In the genomic region with DNA sequence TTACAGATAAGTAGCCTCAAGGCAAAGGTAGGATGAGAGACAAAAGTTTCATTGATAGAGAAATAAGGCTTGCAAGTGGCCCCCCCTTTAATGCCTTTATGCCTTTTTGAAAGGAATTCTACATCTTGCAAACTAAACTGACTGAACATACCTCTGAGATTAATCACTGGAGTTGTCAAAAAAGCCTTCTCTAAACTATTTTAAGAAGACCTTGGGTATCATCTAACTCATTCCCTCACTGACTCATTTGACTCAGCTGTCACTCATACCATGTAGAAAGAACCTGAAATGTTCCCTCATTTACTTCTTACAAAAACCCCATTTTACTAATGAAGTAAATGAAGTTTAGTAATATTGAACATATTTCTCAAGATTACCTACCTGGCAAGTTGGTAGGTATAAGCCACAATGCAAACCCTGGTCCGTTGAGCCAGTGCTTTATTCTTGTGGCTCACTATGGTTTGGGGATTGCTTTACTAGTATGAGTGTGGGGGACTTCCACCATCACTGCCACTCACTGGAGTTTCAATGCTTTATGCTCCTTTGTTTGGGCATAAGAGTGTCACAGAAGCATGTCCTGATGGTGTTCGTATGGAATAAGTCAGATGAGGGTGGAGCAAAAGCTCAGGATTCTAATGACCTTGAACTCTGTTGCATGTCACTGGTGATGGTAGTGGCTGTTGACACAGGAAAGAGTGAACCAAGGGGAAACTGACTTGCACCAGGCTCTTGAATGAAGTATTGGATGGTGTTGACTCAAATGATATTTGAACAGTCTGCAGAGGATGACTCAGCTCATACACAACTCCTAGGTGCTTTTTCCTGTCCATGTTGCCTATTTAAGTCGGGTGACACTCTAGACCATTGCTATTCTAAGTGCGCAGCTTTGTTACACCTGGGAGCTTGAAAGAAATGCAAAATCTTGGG, we compare ENCODE assay signal across 9 cellular contexts.
A peak's percentile ranks its signal among the peaks of the same experiment; 100 is the strongest.
DNase-seq lines count a peak whose midpoint lies in the region; ATAC-seq and TF ChIP-seq lines count a peak whose summit lies in the region.
"Had no signal": no experiment of that assay in that cellular context is flagged by ENCODE, and none has a peak within 500 bp of the region (broad histone marks: within the 10 kb centered on the region; RNA-seq: fewer than 3 reads in every experiment).

No MANE protein-coding gene starts in this region.

- TF ChIP-seq CTCF in GM10266 (IDR thresholded peaks at IDR 0.05; ENCODE audit: control insufficient read depth, insufficient read depth, low read depth, missing control alignments) (no peak), choroid plexus epithelial cell (conservative IDR thresholded peaks at IDR 0.05; ENCODE audit: low read depth, low read length) (no peak)

- DNase-seq in GM10266 (ENCODE audit: extremely low spot score) (peak; percentile 27), choroid plexus epithelial cell (ENCODE audit: low read depth) (peak; percentile 59), iPS-NIHi7 (ENCODE audit: extremely low spot score) (no peak), erythroblast (lab: John Stamatoyannopoulos, UW) (no peak), NCI-H128 (lab: John Stamatoyannopoulos, UW; ENCODE audit: unreplicated experiment) (no peak), NCI-H2081 (lab: John Stamatoyannopoulos, UW) (no peak)
- DNase-seq: naive B cell had no signal

- TF ChIP-seq POLR2A in erythroblast (IDR thresholded peaks at IDR 0.05; ENCODE audit: low read length), result no peak

- H3K4me3 ChIP-seq in choroid plexus epithelial cell (ENCODE audit: low read depth, low read length), result no peak overlapping the region

- ATAC-seq in GM19455 (IDR thresholded peaks at IDR 0.05; ENCODE audit: unreplicated experiment) (peak; percentile 71), HG03342 (IDR thresholded peaks at IDR 0.05; ENCODE audit: unreplicated experiment) (peak; percentile 81)

Comparison
In these comparisons a context has a peak if more than half of its experiments do, and no peak if none do; other contexts are left out.
1. DNase-seq: peak in GM10266 (single experiment) and choroid plexus epithelial cell (single experiment); none in iPS-NIHi7 (single experiment), erythroblast (0 of 2), NCI-H128 (single experiment) and NCI-H2081 (0 of 2).